In the genomic region with DNA sequence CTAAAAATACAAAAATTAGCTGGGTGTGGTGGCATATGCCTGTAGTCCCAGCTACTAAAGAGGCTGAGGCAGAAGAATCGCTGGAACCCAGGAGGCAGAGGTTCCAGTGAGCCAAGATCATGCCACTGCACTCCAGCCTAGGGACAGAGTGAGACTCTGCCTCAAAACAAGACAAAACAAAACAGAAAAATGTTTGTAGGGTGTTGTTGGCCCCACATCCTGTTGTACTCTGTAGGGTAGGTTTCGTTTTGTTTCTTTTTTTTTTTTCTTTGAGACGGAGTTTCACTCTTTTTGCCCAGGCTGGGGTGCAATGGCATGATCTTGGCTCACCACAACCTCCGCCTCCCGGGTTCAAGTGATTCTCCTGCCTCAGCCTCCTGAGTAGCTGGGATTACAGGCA, we compare ENCODE assay signal across 8 cellular contexts. TPM values are rescaled to one million over a fixed set of nuclear protein-coding genes. Genes with fewer than 3 reads are reported as not detected.
DNase-seq lines count a peak whose midpoint lies in the region; ATAC-seq and TF ChIP-seq lines count a peak whose summit lies in the region.
"Not testable (repeated sequence)": the region's sequence is repeated elsewhere in the genome, so short reads cannot be mapped to it uniquely, and the experiment has no call there.

No MANE protein-coding gene starts in this region.

- H3K4me1 ChIP-seq in CD8-positive, alpha-beta T cell (ENCODE audit: insufficient read depth, low read length): peaks cover 30% of the 10 kb centered on the region

- H3K36me3 ChIP-seq in CD8-positive, alpha-beta T cell (ENCODE audit: insufficient read depth, low read length): not testable (repeated sequence)

- not testable (repeated sequence) for H3K27me3 Mint-ChIP-seq in CD8-positive, alpha-beta T cell (ENCODE audit: low read depth); T-helper 1 cell treated with Interleukin-12 subunit alpha and Interleukin-12 subunit beta and Interleukin-4 antibody, amounts not matched to agents 30 μg/mL and 1 μg/mL, for 36 hours (ENCODE audit: low read depth); activated naive CD4-positive, alpha-beta T cell treated with anti-CD3 and anti-CD28 coated beads for 36 hours (ENCODE audit: low read depth); natural killer cell (ENCODE audit: low read depth in 2 of 2)

- H3K9me3 ChIP-seq in CD8-positive, alpha-beta T cell (ENCODE audit: low read length): not testable (repeated sequence)

- CTCF ChIA-PET in CD8-positive, alpha-beta T cell (lab: Charles Lee): interaction anchor here (0.6 to 2.0 kb wide), 6 partner anchors 9 to 65 kb away, joined by 3 to 15 read pairs (median 5); no protein-coding TSS in a partner anchor
- CTCF ChIA-PET in activated naive CD4-positive, alpha-beta T cell treated with anti-CD3 and anti-CD28 coated beads for 36 hours (lab: Charles Lee): interaction anchor here (1.0 to 4.2 kb wide), 5 partner anchors 9 to 34 kb away, joined by 4 to 21 read pairs (median 5); no protein-coding TSS in a partner anchor

- H3K4me3 ChIP-seq in CD8-positive, alpha-beta T cell (ENCODE audit: low read depth, low read length): peak overlapping the region; percentile 8

- not testable (repeated sequence) for H3K9me3 Mint-ChIP-seq in CD8-positive, alpha-beta T cell; T-helper 1 cell treated with Interleukin-12 subunit alpha and Interleukin-12 subunit beta and Interleukin-4 antibody, amounts not matched to agents 30 μg/mL and 1 μg/mL, for 36 hours; activated naive CD4-positive, alpha-beta T cell treated with anti-CD3 and anti-CD28 coated beads for 36 hours; natural killer cell

- H3K4me3 Mint-ChIP-seq in CD8-positive, alpha-beta T cell: peak overlapping the region; percentile 59
- peak overlapping the region; percentile 66 for H3K4me3 Mint-ChIP-seq in T-helper 1 cell treated with Interleukin-12 subunit alpha and Interleukin-12 subunit beta and Interleukin-4 antibody, amounts not matched to agents 30 μg/mL and 1 μg/mL, for 36 hours
- peak overlapping the region; percentile 29 for H3K4me3 Mint-ChIP-seq in activated naive CD4-positive, alpha-beta T cell treated with anti-CD3 and anti-CD28 coated beads for 36 hours
- H3K4me3 Mint-ChIP-seq in natural killer cell: peak overlapping the region; percentile 76

- peak overlapping the region; percentile 48 for H3K27ac ChIP-seq in CD8-positive, alpha-beta T cell (ENCODE audit: low read depth, low read length)

- TF ChIP-seq CTCF in CD8-positive, alpha-beta T cell (IDR thresholded peaks at IDR 0.05); natural killer cell (IDR thresholded peaks at IDR 0.05): not testable (repeated sequence)

- peak; percentile 94 for ATAC-seq in CD8-positive, alpha-beta T cell
- ATAC-seq in GM18907 (IDR thresholded peaks at IDR 0.05; ENCODE audit: unreplicated experiment): peak; percentile 71
- peak; percentile 99 for ATAC-seq in GM21390 (IDR thresholded peaks at IDR 0.05; ENCODE audit: unreplicated experiment)
- ATAC-seq in HG02798 (IDR thresholded peaks at IDR 0.05; ENCODE audit: poor library complexity, unreplicated experiment): peak; percentile 89
- ATAC-seq in HG03175 (IDR thresholded peaks at IDR 0.05; ENCODE audit: unreplicated experiment): peak; percentile 96
- ATAC-seq in natural killer cell: peak; percentile 90 to 97 (median 93)

- H3K27me3 ChIP-seq in CD8-positive, alpha-beta T cell (ENCODE audit: insufficient read depth, low read length): not testable (repeated sequence)

- intact Hi-C loops in CD8-positive, alpha-beta T cell (cut with DNase I, micrococcal nuclease): loop anchor here (1.0 to 5.0 kb wide), 3 partner anchors 17 to 35 kb away; no protein-coding TSS in a partner anchor
- intact Hi-C loops in activated naive CD4-positive, alpha-beta T cell treated with anti-CD3 and anti-CD28 coated beads for 36 hours (cut with micrococcal nuclease): loop anchor here (1.0 kb wide), 3 partner anchors 14 to 25 kb away; a partner anchor contains a TSS
- intact Hi-C loops in natural killer cell (cut with micrococcal nuclease): not testable (repeated sequence)

- H3K4me1 Mint-ChIP-seq in CD8-positive, alpha-beta T cell (ENCODE audit: low read depth): peaks cover 48% of the 10 kb centered on the region
- H3K4me1 Mint-ChIP-seq in T-helper 1 cell treated with Interleukin-12 subunit alpha and Interleukin-12 subunit beta and Interleukin-4 antibody, amounts not matched to agents 30 μg/mL and 1 μg/mL, for 36 hours (ENCODE audit: low read depth): peaks cover 41% of the 10 kb centered on the region
- peaks cover 48% of the 10 kb centered on the region for H3K4me1 Mint-ChIP-seq in activated naive CD4-positive, alpha-beta T cell treated with anti-CD3 and anti-CD28 coated beads for 36 hours (ENCODE audit: low read depth)
- H3K4me1 Mint-ChIP-seq in natural killer cell: peaks cover 27 to 31% of the 10 kb centered on the region in 2 donors

- peak overlapping the region; percentile 91 for H3K27ac Mint-ChIP-seq in CD8-positive, alpha-beta T cell
- H3K27ac Mint-ChIP-seq in T-helper 1 cell treated with Interleukin-12 subunit alpha and Interleukin-12 subunit beta and Interleukin-4 antibody, amounts not matched to agents 30 μg/mL and 1 μg/mL, for 36 hours: peak overlapping the region; percentile 92
- H3K27ac Mint-ChIP-seq in activated naive CD4-positive, alpha-beta T cell treated with anti-CD3 and anti-CD28 coated beads for 36 hours: peak overlapping the region; percentile 81
- peak overlapping the region; percentile 91 to 92 for H3K27ac Mint-ChIP-seq in natural killer cell

- not testable (repeated sequence) for H3K36me3 Mint-ChIP-seq in CD8-positive, alpha-beta T cell; activated naive CD4-positive, alpha-beta T cell treated with anti-CD3 and anti-CD28 coated beads for 36 hours (ENCODE audit: low read depth); natural killer cell
- H3K36me3 Mint-ChIP-seq in T-helper 1 cell treated with Interleukin-12 subunit alpha and Interleukin-12 subunit beta and Interleukin-4 antibody, amounts not matched to agents 30 μg/mL and 1 μg/mL, for 36 hours (ENCODE audit: low read depth): peaks cover 10% of the 10 kb centered on the region

- DNase-seq in CD8-positive, alpha-beta T cell: peak in 3 of 7 experiments; percentile 21 to 58 (median 34)
- DNase-seq in activated naive CD4-positive, alpha-beta T cell treated with anti-CD3 and anti-CD28 coated beads for 36 hours: peak; percentile 50
- DNase-seq in natural killer cell: not testable (repeated sequence)

- POLR2A ChIA-PET in CD8-positive, alpha-beta T cell (lab: Charles Lee): interaction anchor here (0.8 to 6.8 kb wide), 7 partner anchors 8 to 34 kb away, joined by 3 to 65 read pairs (median 5); a partner anchor contains a TSS

RNA-seq across cellular contexts. Expression of a gene that starts 25.7 kb away (rescaled TPM):
- 100 to 1,000 TPM; 748 to 798 TPM for total RNA-seq in CD8-positive, alpha-beta T cell
- total RNA-seq in activated naive CD4-positive, alpha-beta T cell treated with anti-CD3 and anti-CD28 coated beads for 36 hours: 1,000 to 10,000 TPM; 1,255 to 1,315 TPM
- 100 to 1,000 TPM; 577 to 684 (median 633) TPM for total RNA-seq in natural killer cell
